Comparison of ENCODE assay signal across 8 cellular contexts in the genomic region with DNA sequence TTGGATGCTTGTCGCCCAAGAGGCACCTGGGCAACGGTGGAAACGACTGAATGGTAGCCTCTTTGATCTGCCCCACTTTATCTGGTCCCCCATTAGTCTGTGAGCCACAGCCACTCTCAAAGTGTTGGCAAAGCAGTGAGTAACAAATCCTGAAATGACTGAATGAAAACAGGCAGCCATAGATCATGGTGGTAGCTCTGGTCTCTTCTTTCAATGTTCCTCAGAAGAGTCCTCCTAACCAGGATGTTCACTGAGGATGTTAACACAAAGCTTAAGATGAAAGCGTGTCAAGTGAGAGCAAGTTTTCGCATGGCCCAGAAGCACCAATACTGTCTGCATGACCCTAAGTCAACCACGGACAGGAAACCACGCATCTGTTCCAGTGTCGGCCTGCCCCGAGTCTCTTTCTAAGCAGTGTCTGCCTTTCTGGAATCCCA.
A peak's percentile ranks its signal among the peaks of the same experiment; 100 is the strongest.
DNase-seq lines count a peak whose midpoint lies in the region; ATAC-seq and TF ChIP-seq lines count a peak whose summit lies in the region.
"Had no signal": no experiment of that assay in that cellular context is flagged by ENCODE, and none has a peak within 500 bp of the region (broad histone marks: within the 10 kb centered on the region; RNA-seq: fewer than 3 reads in every experiment).

No MANE protein-coding gene starts in this region.

- H3K36me3 Mint-ChIP-seq in activated CD8-positive, alpha-beta T cell treated with anti-CD3 and anti-CD28 coated beads for 36 hours (ENCODE audit: low read depth) = peaks cover 41% of the 10 kb centered on the region

- no peak for TF ChIP-seq CTCF in activated CD8-positive, alpha-beta T cell treated with anti-CD3 and anti-CD28 coated beads for 36 hours (IDR thresholded peaks at IDR 0.05)
- no peak for TF ChIP-seq CTCF in heart right ventricle (IDR thresholded peaks at IDR 0.05)

- CTCF ChIA-PET in activated CD8-positive, alpha-beta T cell treated with anti-CD3 and anti-CD28 coated beads for 36 hours (lab: Charles Lee) = interaction anchor here (0.8 to 2.2 kb wide), 12 partner anchors 9 to 108 kb away, joined by 3 to 9 read pairs (median 4); a partner anchor contains a TSS

- H3K9me3 ChIP-seq in heart right ventricle = no peaks in the 10 kb centered on the region

- no peaks in the 10 kb centered on the region for H3K27me3 ChIP-seq in heart right ventricle

- H3K4me3 Mint-ChIP-seq in activated CD8-positive, alpha-beta T cell treated with anti-CD3 and anti-CD28 coated beads for 36 hours = peak overlapping the region; percentile 73

- peak overlapping the region; percentile 96 for H3K27ac Mint-ChIP-seq in activated CD8-positive, alpha-beta T cell treated with anti-CD3 and anti-CD28 coated beads for 36 hours

- no peaks in the 10 kb centered on the region for H3K27me3 Mint-ChIP-seq in activated CD8-positive, alpha-beta T cell treated with anti-CD3 and anti-CD28 coated beads for 36 hours

- H3K4me3 ChIP-seq in heart right ventricle = no peak overlapping the region

- 90 to 91% methylated on average over 9 of the region's 9 CpGs for WGBS in heart right ventricle, 2 donors

- H3K9me3 Mint-ChIP-seq in activated CD8-positive, alpha-beta T cell treated with anti-CD3 and anti-CD28 coated beads for 36 hours = peaks cover 2% of the 10 kb centered on the region

- peaks cover 0 to 48% (median 27%) of the 10 kb centered on the region in 9 donors for H3K36me3 ChIP-seq in heart right ventricle

- POLR2A ChIA-PET in activated CD8-positive, alpha-beta T cell treated with anti-CD3 and anti-CD28 coated beads for 36 hours (lab: Charles Lee) = interaction anchor here (1.0 to 29.9 kb wide), 16 partner anchors 9 to 309 kb away, joined by 3 to 853 read pairs (median 8); a partner anchor contains a TSS

- DNase-seq in activated CD8-positive, alpha-beta T cell treated with anti-CD3 and anti-CD28 coated beads for 36 hours = peak; percentile 86
- DNase-seq in stimulated activated CD8-positive, alpha-beta memory T cell treated with anti-CD3 and anti-CD28 coated beads, Interleukin-2, amount 100 ng/mL, for 48 hours (ENCODE audit: low read depth in 2 of 2) = peak; percentile 45 to 52
- no peak for DNase-seq in heart right ventricle
- no peak for DNase-seq in NCI-H524 treated with DMSO at 0.1 percent for 48 hours (lab: John Stamatoyannopoulos, UW)
- DNase-seq in dermis blood vessel endothelial cell = no peak

- peaks cover 0 to 20% (median 0%) of the 10 kb centered on the region in 9 donors for H3K4me1 ChIP-seq in heart right ventricle

- intact Hi-C loops in activated CD8-positive, alpha-beta T cell treated with anti-CD3 and anti-CD28 coated beads for 36 hours (cut with micrococcal nuclease) = loop anchor here (1.0 to 2.0 kb wide), 4 partner anchors 8 to 60 kb away; no protein-coding TSS in a partner anchor
- intact Hi-C loops in heart right ventricle (cut with DNase I) = no loop called here

- ATAC-seq in GM19395 (IDR thresholded peaks at IDR 0.05; ENCODE audit: unreplicated experiment) (peak; percentile 71), HG03159 (IDR thresholded peaks at IDR 0.05; ENCODE audit: unreplicated experiment) (peak; percentile 60), heart right ventricle (no peak)
- ATAC-seq in activated CD8-positive, alpha-beta T cell treated with anti-CD3 and anti-CD28 coated beads for 36 hours = peak; percentile 61

- peaks cover 84% of the 10 kb centered on the region for H3K4me1 Mint-ChIP-seq in activated CD8-positive, alpha-beta T cell treated with anti-CD3 and anti-CD28 coated beads for 36 hours (ENCODE audit: low read depth)

- peak overlapping the region in 1 of 10 donors; percentile 48 for H3K27ac ChIP-seq in heart right ventricle
- H3K27ac ChIP-seq: VCaP had no signal

Comparison
In these comparisons a context has a peak if more than half of its experiments do, and no peak if none do; other contexts are left out.
1. ATAC-seq: peak in GM19395 (single experiment), HG03159 (single experiment) and activated CD8-positive, alpha-beta T cell treated with anti-CD3 and anti-CD28 coated beads for 36 hours (single experiment); none in heart right ventricle (0 of 8).
2. DNase-seq: peak in activated CD8-positive, alpha-beta T cell treated with anti-CD3 and anti-CD28 coated beads for 36 hours (single experiment) and stimulated activated CD8-positive, alpha-beta memory T cell treated with anti-CD3 and anti-CD28 coated beads, Interleukin-2, amount 100 ng/mL, for 48 hours (2 of 2); none in heart right ventricle (0 of 2), NCI-H524 treated with DMSO at 0.1 percent for 48 hours (single experiment) and dermis blood vessel endothelial cell (single experiment).